Comparison of ENCODE assay signal across 15 cellular contexts in the genomic region with DNA sequence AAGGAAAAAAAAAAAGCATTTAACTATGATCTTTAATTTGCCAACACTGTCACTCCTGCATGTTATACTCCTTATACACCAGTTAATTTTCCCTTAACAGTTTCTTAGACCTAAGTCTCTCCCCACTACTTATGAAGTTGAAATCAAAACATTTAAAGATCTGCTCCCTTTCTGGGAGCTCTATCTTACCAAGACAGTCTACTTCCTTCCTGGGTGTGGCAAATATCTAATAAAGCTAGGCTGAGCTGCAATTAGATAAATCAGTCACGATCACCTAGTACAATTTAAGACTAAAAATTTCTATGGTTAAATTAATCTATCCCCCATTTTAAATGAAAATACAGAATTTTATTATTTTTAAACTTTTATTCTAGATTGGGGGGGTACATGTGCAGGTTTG. TPM values are rescaled to one million over a fixed set of nuclear protein-coding genes. Genes with fewer than 3 reads are reported as not detected.
DNase-seq lines count a peak whose midpoint lies in the region; ATAC-seq and TF ChIP-seq lines count a peak whose summit lies in the region.
"Had no signal": no experiment of that assay in that cellular context is flagged by ENCODE, and none has a peak within 500 bp of the region (broad histone marks: within the 10 kb centered on the region; RNA-seq: fewer than 3 reads in every experiment).

No MANE protein-coding gene starts in this region.

- H3K4me3 ChIP-seq in DND-41 (ENCODE audit: low read depth in 1 of 2, low read length in 2 of 2) (no peak overlapping the region), mammary epithelial cell (replicated peaks in 1 of 3; ENCODE audit: insufficient read depth in 1 of 3, low read depth in 2 of 3, low read length in 3 of 3) (no peak overlapping the region)

- H3K4me1 Mint-ChIP-seq in activated T-cell treated with anti-CD3 and anti-CD28 coated beads, Interleukin-2, amount 50 U/mL, for 24 hours (ENCODE audit: low read depth) = peaks cover 55% of the 10 kb centered on the region
- peaks cover 54% of the 10 kb centered on the region for H3K4me1 Mint-ChIP-seq in WTC11
- H3K4me1 Mint-ChIP-seq in natural killer cell = peaks cover 54 to 56% of the 10 kb centered on the region in 2 donors
- H3K4me1 Mint-ChIP-seq in osteocyte (ENCODE audit: unreplicated experiment) = peaks cover 3% of the 10 kb centered on the region

- H3K9me3 ChIP-seq in DND-41 (ENCODE audit: insufficient read depth, low read length, severe bottlenecking) (no peaks in the 10 kb centered on the region), mammary epithelial cell (replicated peaks; ENCODE audit: insufficient read depth, low read length) (no peaks in the 10 kb centered on the region)

- intact Hi-C loops in natural killer cell (cut with micrococcal nuclease) (no loop called here), mammary epithelial cell (cut with micrococcal nuclease) (no loop called here)

- H4K20me1 ChIP-seq in DND-41 (ENCODE audit: insufficient read depth, low read length) (peaks cover 70% of the 10 kb centered on the region), mammary epithelial cell (ENCODE audit: insufficient read depth, low read length) (peaks cover 2% of the 10 kb centered on the region)

- H3K27ac ChIP-seq in DND-41 (ENCODE audit: low read length) (no peak overlapping the region), mammary epithelial cell (ENCODE audit: insufficient read depth, low read depth, low read length) (no peak overlapping the region)

- H3K4me3 Mint-ChIP-seq in activated T-cell treated with anti-CD3 and anti-CD28 coated beads, Interleukin-2, amount 50 U/mL, for 24 hours = no peak overlapping the region
- H3K4me3 Mint-ChIP-seq in WTC11 = no peak overlapping the region
- no peak overlapping the region for H3K4me3 Mint-ChIP-seq in natural killer cell
- H3K4me3 Mint-ChIP-seq in osteocyte (ENCODE audit: unreplicated experiment) = no peak overlapping the region

- WGBS in mammary epithelial cell (ENCODE audit: low coverage, missing lambda C conversion rate) = 69% methylated on average over 1 of the region's 1 CpG

- BruUV-seq in mammary epithelial cell (replicated peaks; lab: Mats Ljungman, UMichigan) = no TSS peak

- in situ Hi-C loops in mammary epithelial cell (cut with MboI; ENCODE audit: low sequenced_read_pairs in 2 of 2) = no loop called here

- H2AFZ ChIP-seq in DND-41 (ENCODE audit: low read depth, low read length) (no peak overlapping the region), mammary epithelial cell (ENCODE audit: low read depth, low read length) (no peak overlapping the region)

- CTCF ChIA-PET in WTC11 (lab: Charles Lee) (interaction anchor here (0.9 to 4.8 kb wide), 3 partner anchors 8 to 26 kb away, joined by 3 to 24 read pairs (median 6); no protein-coding TSS in a partner anchor), mammary epithelial cell (lab: Charles Lee; ENCODE audit: low non-redundant PET) (no interaction called here)

- dilution Hi-C loops in mammary epithelial cell (cut with HindIII; ENCODE audit: low sequenced_read_pairs) = loop anchor here (5.0 kb wide), 1 partner anchor 105 kb away; no protein-coding TSS in a partner anchor

- H3K4me2 ChIP-seq in DND-41 (ENCODE audit: insufficient read depth, low read length) (no peak overlapping the region), mammary epithelial cell (ENCODE audit: insufficient read depth, low read depth, low read length) (no peak overlapping the region)

- POLR2A ChIA-PET in WTC11 (lab: Charles Lee) = interaction anchor here (0.7 to 0.8 kb wide), 3 partner anchors 24 to 328 kb away, joined by 3 read pairs; no protein-coding TSS in a partner anchor

- H3K27ac Mint-ChIP-seq in activated T-cell treated with anti-CD3 and anti-CD28 coated beads, Interleukin-2, amount 50 U/mL, for 24 hours = peak overlapping the region; percentile 58
- H3K27ac Mint-ChIP-seq in WTC11 = peak overlapping the region; percentile 57
- H3K27ac Mint-ChIP-seq in natural killer cell = peak overlapping the region; percentile 57 to 59
- no peak overlapping the region for H3K27ac Mint-ChIP-seq in osteocyte (ENCODE audit: unreplicated experiment)

- H3K27me3 ChIP-seq in DND-41 (ENCODE audit: insufficient read depth, low read length, poor library complexity) (no peaks in the 10 kb centered on the region), mammary epithelial cell (ENCODE audit: insufficient read depth, low read length) (no peaks in the 10 kb centered on the region)

- H3K27me3 Mint-ChIP-seq in activated T-cell treated with anti-CD3 and anti-CD28 coated beads, Interleukin-2, amount 50 U/mL, for 24 hours = no peaks in the 10 kb centered on the region
- H3K27me3 Mint-ChIP-seq in WTC11 (ENCODE audit: low read depth) = no peaks in the 10 kb centered on the region
- H3K27me3 Mint-ChIP-seq in natural killer cell (ENCODE audit: low read depth in 2 of 2) = no peaks in the 10 kb centered on the region
- H3K27me3 Mint-ChIP-seq in osteocyte (ENCODE audit: unreplicated experiment) = no peaks in the 10 kb centered on the region

- peaks cover 96% of the 10 kb centered on the region for H3K79me2 ChIP-seq in DND-41 (ENCODE audit: insufficient read depth, low read length)
- H3K79me2 ChIP-seq in mammary epithelial cell (ENCODE audit: insufficient read depth, low read length) = peaks cover 71% of the 10 kb centered on the region

- H3K4me1 ChIP-seq in DND-41 (ENCODE audit: insufficient read depth, low read length) = no peaks in the 10 kb centered on the region
- H3K4me1 ChIP-seq in mammary epithelial cell (ENCODE audit: insufficient read depth, low read length) = no peaks in the 10 kb centered on the region

- 0 out of 3 replicates have a peak, but pooled peaks have one; percentile 33 for ATAC-seq in DND-41 (ENCODE audit: insufficient read depth, low read depth)
- no peak for ATAC-seq in WTC11
- ATAC-seq in natural killer cell = no peak
- ATAC-seq in HG02642 (IDR thresholded peaks at IDR 0.05; ENCODE audit: poor library complexity, unreplicated experiment) = no peak
- ATAC-seq: PC-3 had no signal

- H3K9ac ChIP-seq in DND-41 (ENCODE audit: low read depth, low read length) (no peak overlapping the region), mammary epithelial cell (ENCODE audit: insufficient read depth, low read length) (no peak overlapping the region)

- H3K9me3 Mint-ChIP-seq in activated T-cell treated with anti-CD3 and anti-CD28 coated beads, Interleukin-2, amount 50 U/mL, for 24 hours = no peaks in the 10 kb centered on the region
- H3K9me3 Mint-ChIP-seq in WTC11 (no peaks in the 10 kb centered on the region), natural killer cell (no peaks in the 10 kb centered on the region), osteocyte (ENCODE audit: unreplicated experiment) (no peaks in the 10 kb centered on the region)

- H3K36me3 Mint-ChIP-seq in activated T-cell treated with anti-CD3 and anti-CD28 coated beads, Interleukin-2, amount 50 U/mL, for 24 hours (ENCODE audit: low read depth) = peaks cover 84% of the 10 kb centered on the region
- H3K36me3 Mint-ChIP-seq in WTC11 = peaks cover 44% of the 10 kb centered on the region
- H3K36me3 Mint-ChIP-seq in natural killer cell = no peaks in the 10 kb centered on the region
- peaks cover 58% of the 10 kb centered on the region for H3K36me3 Mint-ChIP-seq in osteocyte (ENCODE audit: unreplicated experiment)

- DNase-seq in activated T-cell treated with anti-CD3 and anti-CD28 coated beads, Interleukin-2, amount 50 U/mL, for 24 hours = no peak
- no peak for DNase-seq in activated T-cell treated with anti-CD3 and anti-CD28 coated beads for 4 hours
- DNase-seq in DND-41 = no peak
- no peak for DNase-seq in WTC11 (ENCODE audit: low spot score)
- DNase-seq in natural killer cell = no peak
- DNase-seq in mammary epithelial cell = no peak
- no peak for DNase-seq in osteocyte (ENCODE audit: extremely low spot score, unreplicated experiment)
- DNase-seq: GF-D8, KG1, NCI-H1105, NCI-H187, NCI-H446 treated with DMSO at 0.1 percent for 48 hours, NCI-H748 treated with DMSO at 0.1 percent for 48 hours, PC-3 had no signal

- H3K36me3 ChIP-seq in DND-41 (ENCODE audit: insufficient read depth, low read length) (peaks cover 91% of the 10 kb centered on the region), mammary epithelial cell (ENCODE audit: insufficient read depth, low read length) (peaks cover 27% of the 10 kb centered on the region)

- TF ChIP-seq CTCF in DND-41 (IDR thresholded peaks at IDR 0.05; ENCODE audit: borderline replicate concordance, extremely low read depth, low read length, poor library complexity, severe bottlenecking) = no peak
- no peak for TF ChIP-seq CTCF in WTC11 (IDR thresholded peaks at IDR 0.05)
- no peak for TF ChIP-seq CTCF in natural killer cell (IDR thresholded peaks at IDR 0.05)
- TF ChIP-seq CTCF in mammary epithelial cell (conservative IDR thresholded peaks at IDR 0.05 in 1 of 2, IDR thresholded peaks at IDR 0.05 in 1 of 2; ENCODE audit: extremely low read depth in 1 of 2, insufficient read depth in 1 of 2, low read depth in 1 of 2, low read length in 2 of 2) = no peak
- TF ChIP-seq CTCF in osteocyte (IDR thresholded peaks at IDR 0.05) = no peak

TF ChIP-seq in WTC11, 78 proteins besides CTCF, POLR2A, EP300 and RAD21 (continues in another document):
- TF ChIP-seq SOX15 (CRISPR knock-in tag; IDR thresholded peaks at IDR 0.05) (no peak), CREB1 (CRISPR knock-in tag; IDR thresholded peaks at IDR 0.05) (no peak), ZNF138 (CRISPR knock-in tag; conservative IDR thresholded peaks at IDR 0.05) (no peak)
- TF ChIP-seq, protein P1, sequence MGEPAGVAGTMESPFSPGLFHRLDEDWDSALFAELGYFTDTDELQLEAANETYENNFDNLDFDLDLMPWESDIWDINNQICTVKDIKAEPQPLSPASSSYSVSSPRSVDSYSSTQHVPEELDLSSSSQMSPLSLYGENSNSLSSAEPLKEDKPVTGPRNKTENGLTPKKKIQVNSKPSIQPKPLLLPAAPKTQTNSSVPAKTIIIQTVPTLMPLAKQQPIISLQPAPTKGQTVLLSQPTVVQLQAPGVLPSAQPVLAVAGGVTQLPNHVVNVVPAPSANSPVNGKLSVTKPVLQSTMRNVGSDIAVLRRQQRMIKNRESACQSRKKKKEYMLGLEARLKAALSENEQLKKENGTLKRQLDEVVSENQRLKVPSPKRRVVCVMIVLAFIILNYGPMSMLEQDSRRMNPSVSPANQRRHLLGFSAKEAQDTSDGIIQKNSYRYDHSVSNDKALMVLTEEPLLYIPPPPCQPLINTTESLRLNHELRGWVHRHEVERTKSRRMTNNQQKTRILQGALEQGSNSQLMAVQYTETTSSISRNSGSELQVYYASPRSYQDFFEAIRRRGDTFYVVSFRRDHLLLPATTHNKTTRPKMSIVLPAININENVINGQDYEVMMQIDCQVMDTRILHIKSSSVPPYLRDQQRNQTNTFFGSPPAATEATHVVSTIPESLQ (CRISPR knock-in tag; IDR thresholded peaks at IDR 0.05) = no peak

RNA-seq across cellular contexts. Expression of a gene that starts 33.4 kb away (rescaled TPM):
- 84.7 to 104 TPM (median 90.0 TPM) in 3 replicates for total RNA-seq in WTC11 (2021)
- total RNA-seq in natural killer cell = 100 to 1,000 TPM; 115 to 157 (median 130) TPM
- 10 to 100 TPM; 50.7 to 60.8 TPM for total RNA-seq in mammary epithelial cell
- polyA plus RNA-seq in mammary epithelial cell = 28.5 TPM
- 48.0 TPM for polyA minus RNA-seq in mammary epithelial cell
- 82.2 and 86.4 TPM in 2 replicates for total RNA-seq in osteocyte
